ENCODE assay signal across 22 cellular contexts in the genomic region with DNA sequence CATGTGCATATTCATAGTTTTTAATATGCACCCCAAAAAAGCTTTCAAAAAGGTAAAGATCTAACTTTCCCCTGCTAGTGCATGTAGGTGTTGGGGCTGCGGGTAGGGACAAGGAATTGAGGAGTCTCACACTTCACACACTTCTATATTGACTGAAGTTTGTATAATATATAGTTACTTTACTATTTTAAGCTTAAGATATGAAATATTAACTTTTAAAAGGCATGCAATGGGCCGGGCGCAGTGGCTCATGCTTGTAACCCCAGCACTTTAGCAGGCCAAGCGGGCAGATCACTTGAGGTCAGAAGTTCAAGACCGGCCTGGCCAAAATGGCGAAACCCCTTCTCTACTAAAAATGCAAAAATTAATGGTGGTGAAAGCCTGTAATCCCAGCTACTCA.
DNase-seq lines count a peak whose midpoint lies in the region; ATAC-seq, FAIRE-seq and TF ChIP-seq lines count a peak whose summit lies in the region.
"Had no signal": no experiment of that assay in that cellular context is flagged by ENCODE, and none has a peak within 500 bp of the region (broad histone marks: within the 10 kb centered on the region; RNA-seq: fewer than 3 reads in every experiment).

No MANE protein-coding gene starts in this region.

- intact Hi-C loops in cardiac septum (cut with DNase I) (no loop called here), left ventricle myocardium superior (cut with micrococcal nuclease) (no loop called here), HepG2 (cut with micrococcal nuclease; ENCODE audit: unreplicated experiment) (loop anchor here (5.0 kb wide), 1 partner anchor 150 kb away; no protein-coding TSS in a partner anchor), right lobe of liver (cut with DNase I) (no loop called here)

- H3K9me3 ChIP-seq in HepG2 (ENCODE audit: low read length) = no peaks in the 10 kb centered on the region
- no peaks in the 10 kb centered on the region for H3K9me3 ChIP-seq in right lobe of liver
- no peaks in the 10 kb centered on the region for H3K9me3 ChIP-seq in SJCRH30 (replicated peaks)
- H3K9me3 ChIP-seq: BLaER1 treated with 17β-estradiol and CSF1 and Interleukin-3, amounts not matched to agents 10 nM and 100 nM; Caco-2 had no signal

- no peak for TF ChIP-seq CTCF in HepG2 (CRISPR knock-in tag; IDR thresholded peaks at IDR 0.05)
- TF ChIP-seq CTCF in right lobe of liver (IDR thresholded peaks at IDR 0.05) = no peak

- TF ChIP-seq POLR2A in HepG2 (IDR thresholded peaks at IDR 0.05; ENCODE audit: insufficient read depth in 1 of 2, low read depth in 2 of 2, low read length in 2 of 2) = no peak
- no peak for TF ChIP-seq POLR2A in right lobe of liver (IDR thresholded peaks at IDR 0.05)

- H2AFZ ChIP-seq in HepG2 (ENCODE audit: low read length) = no peak overlapping the region

- H3K27ac ChIP-seq in HepG2 (ENCODE audit: extremely low read length, insufficient read depth, low read length) (no peak overlapping the region), right lobe of liver (peak overlapping the region in 2 of 3 donors; percentile 66 to 79), SJCRH30 (no peak overlapping the region)
- H3K27ac ChIP-seq: 22Rv1; BLaER1 treated with 17β-estradiol and CSF1 and Interleukin-3, amounts not matched to agents 10 nM and 100 nM; C4-2B had no signal

- WGBS in HepG2 (ENCODE audit: low lambda C conversion rate) = 97% methylated on average over 6 of the region's 6 CpGs
- 61% methylated on average over 6 of the region's 6 CpGs for WGBS in right lobe of liver (ENCODE audit: insufficient coverage, low coverage, low lambda C conversion rate, missing lambda C conversion rate)

- POLR2A ChIA-PET in HepG2 (lab: Yijun Ruan, JAX) = interaction anchor here (0.6 to 4.4 kb wide), 22 partner anchors 9 to 1448 kb away, joined by 3 to 24 read pairs (median 6); no protein-coding TSS in a partner anchor

- no peak overlapping the region for H3K9ac ChIP-seq in HepG2 (ENCODE audit: insufficient read depth, low read depth, low read length)
- H3K9ac ChIP-seq: BLaER1 treated with 17β-estradiol and CSF1 and Interleukin-3, amounts not matched to agents 10 nM and 100 nM had no signal

- H4K20me1 ChIP-seq in HepG2 (ENCODE audit: insufficient read depth, low read length) = no peaks in the 10 kb centered on the region
- H4K20me1 ChIP-seq: BLaER1 treated with 17β-estradiol and CSF1 and Interleukin-3, amounts not matched to agents 10 nM and 100 nM had no signal

- no peak for TF ChIP-seq RAD21 in HepG2 (CRISPR knock-in tag; IDR thresholded peaks at IDR 0.05)

- no peak for ATAC-seq in left ventricle myocardium superior
- no peak for ATAC-seq in HepG2
- no peak for ATAC-seq in right lobe of liver
- no peak for ATAC-seq in HG02981 (IDR thresholded peaks at IDR 0.05; ENCODE audit: unreplicated experiment)
- no peak for ATAC-seq in GM21619 (IDR thresholded peaks at IDR 0.05; ENCODE audit: unreplicated experiment)
- ATAC-seq: CD8-positive, alpha-beta T cell had no signal

- in situ Hi-C loops in HepG2 (cut with HindIII; ENCODE audit: extremely low pct_ligation_motif_present, low pct_unique_long_range_greater_than_20kb) = no loop called here

- H3K36me3 ChIP-seq in HepG2 (replicated peaks in 1 of 2; ENCODE audit: control insufficient read depth in 1 of 2, insufficient read depth in 2 of 2, low read length in 2 of 2) (no peaks in the 10 kb centered on the region), right lobe of liver (no peaks in the 10 kb centered on the region), SJCRH30 (no peaks in the 10 kb centered on the region)
- H3K36me3 ChIP-seq: BLaER1 treated with 17β-estradiol and CSF1 and Interleukin-3, amounts not matched to agents 10 nM and 100 nM had no signal

- no peaks in the 10 kb centered on the region for H3K27me3 ChIP-seq in HepG2 (ENCODE audit: control insufficient read depth in 1 of 2, insufficient read depth in 2 of 2, low read length in 2 of 2)
- no peaks in the 10 kb centered on the region for H3K27me3 ChIP-seq in right lobe of liver
- no peaks in the 10 kb centered on the region for H3K27me3 ChIP-seq in SJCRH30
- H3K27me3 ChIP-seq: BLaER1 treated with 17β-estradiol and CSF1 and Interleukin-3, amounts not matched to agents 10 nM and 100 nM had no signal

- no peaks in the 10 kb centered on the region for H3K79me2 ChIP-seq in HepG2 (ENCODE audit: insufficient read depth, low read length)

- TF ChIP-seq EP300 in HepG2 (IDR thresholded peaks at IDR 0.05; ENCODE audit: low read depth in 2 of 2, low read length in 2 of 2) (no peak), HepG2 (CRISPR knock-in tag; IDR thresholded peaks at IDR 0.05; ENCODE audit: borderline replicate concordance) (no peak)

- no peak overlapping the region for H3K4me3 ChIP-seq in HepG2 (replicated peaks in 1 of 3; ENCODE audit: insufficient read depth in 1 of 3, low read depth in 2 of 3, low read length in 3 of 3)
- no peak overlapping the region for H3K4me3 ChIP-seq in right lobe of liver
- no peak overlapping the region for H3K4me3 ChIP-seq in SJCRH30
- H3K4me3 ChIP-seq: BLaER1 treated with 17β-estradiol and CSF1 and Interleukin-3, amounts not matched to agents 10 nM and 100 nM had no signal

- CTCF ChIA-PET in HepG2 (lab: Yijun Ruan, JAX; ENCODE audit: low intra/inter-chr PET ratio, low total read pairs) = no interaction called here

- no peak overlapping the region for H3K4me2 ChIP-seq in HepG2 (ENCODE audit: low read depth, low read length)
- H3K4me2 ChIP-seq: BLaER1 treated with 17β-estradiol and CSF1 and Interleukin-3, amounts not matched to agents 10 nM and 100 nM had no signal

- FAIRE-seq in HepG2 (lab: Jason Lieb, UNC) = no peak
- FAIRE-seq: A204.1, D721Med, G401.6, GM12891, GM18507 had no signal

- BruUV-seq in HepG2 (replicated peaks; lab: Mats Ljungman, UMichigan) = no TSS peak

- H3K4me1 ChIP-seq in HepG2 (ENCODE audit: insufficient read depth, low read length) (peaks cover 100% of the 10 kb centered on the region), right lobe of liver (peaks cover 0 to 45% (median 21%) of the 10 kb centered on the region in 4 donors), SJCRH30 (peaks cover 22% of the 10 kb centered on the region)
- H3K4me1 ChIP-seq: BLaER1 treated with 17β-estradiol and CSF1 and Interleukin-3, amounts not matched to agents 10 nM and 100 nM had no signal

- DNase-seq in cardiac septum (ENCODE audit: low spot score) = peak; percentile 41
- no peak for DNase-seq in left ventricle myocardium superior
- no peak for DNase-seq in HepG2 (ENCODE audit: low spot score)
- DNase-seq in right lobe of liver = no peak
- no peak for DNase-seq in SJCRH30
- DNase-seq: AML-193; Caco-2; Calu3; CD4-positive, alpha-beta T cell; CD8-positive, alpha-beta T cell; DMS79 treated with DMSO at 0.1 percent for 48 hours; GF-D8 had no signal

TF ChIP-seq in HepG2, 621 proteins besides CTCF, POLR2A, EP300 and RAD21:
- TF ChIP-seq, protein P1, sequence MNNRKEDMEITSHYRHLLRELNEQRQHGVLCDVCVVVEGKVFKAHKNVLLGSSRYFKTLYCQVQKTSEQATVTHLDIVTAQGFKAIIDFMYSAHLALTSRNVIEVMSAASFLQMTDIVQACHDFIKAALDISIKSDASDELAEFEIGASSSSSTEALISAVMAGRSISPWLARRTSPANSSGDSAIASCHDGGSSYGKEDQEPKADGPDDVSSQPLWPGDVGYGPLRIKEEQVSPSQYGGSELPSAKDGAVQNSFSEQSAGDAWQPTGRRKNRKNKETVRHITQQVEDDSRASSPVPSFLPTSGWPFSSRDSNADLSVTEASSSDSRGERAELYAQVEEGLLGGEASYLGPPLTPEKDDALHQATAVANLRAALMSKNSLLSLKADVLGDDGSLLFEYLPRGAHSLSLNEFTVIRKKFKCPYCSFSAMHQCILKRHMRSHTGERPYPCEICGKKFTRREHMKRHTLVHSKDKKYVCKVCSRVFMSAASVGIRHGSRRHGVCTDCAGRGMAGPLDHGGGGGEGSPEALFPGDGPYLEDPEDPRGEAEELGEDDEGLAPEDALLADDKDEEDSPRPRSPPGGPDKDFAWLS (CRISPR knock-in tag; IDR thresholded peaks at IDR 0.05; ENCODE audit: borderline replicate concordance) = no peak
- TF ChIP-seq NAIF1 (CRISPR knock-in tag; IDR thresholded peaks at IDR 0.05; ENCODE audit: borderline replicate concordance) (0 out of 2 replicates have a peak, but pooled peaks have one; percentile 50), ZNF615 (CRISPR knock-in tag; IDR thresholded peaks at IDR 0.05; ENCODE audit: borderline replicate concordance) (0 out of 2 replicates have a peak, but pooled peaks have one; percentile 47)
- TF ChIP-seq, protein P2, sequence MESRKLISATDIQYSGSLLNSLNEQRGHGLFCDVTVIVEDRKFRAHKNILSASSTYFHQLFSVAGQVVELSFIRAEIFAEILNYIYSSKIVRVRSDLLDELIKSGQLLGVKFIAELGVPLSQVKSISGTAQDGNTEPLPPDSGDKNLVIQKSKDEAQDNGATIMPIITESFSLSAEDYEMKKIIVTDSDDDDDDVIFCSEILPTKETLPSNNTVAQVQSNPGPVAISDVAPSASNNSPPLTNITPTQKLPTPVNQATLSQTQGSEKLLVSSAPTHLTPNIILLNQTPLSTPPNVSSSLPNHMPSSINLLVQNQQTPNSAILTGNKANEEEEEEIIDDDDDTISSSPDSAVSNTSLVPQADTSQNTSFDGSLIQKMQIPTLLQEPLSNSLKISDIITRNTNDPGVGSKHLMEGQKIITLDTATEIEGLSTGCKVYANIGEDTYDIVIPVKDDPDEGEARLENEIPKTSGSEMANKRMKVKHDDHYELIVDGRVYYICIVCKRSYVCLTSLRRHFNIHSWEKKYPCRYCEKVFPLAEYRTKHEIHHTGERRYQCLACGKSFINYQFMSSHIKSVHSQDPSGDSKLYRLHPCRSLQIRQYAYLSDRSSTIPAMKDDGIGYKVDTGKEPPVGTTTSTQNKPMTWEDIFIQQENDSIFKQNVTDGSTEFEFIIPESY (CRISPR knock-in tag; IDR thresholded peaks at IDR 0.05) = 0 out of 2 replicates have a peak, but pooled peaks have one; percentile 10

Comparison
In these comparisons a context has a peak if more than half of its experiments do, and no peak if none do; other contexts are left out.
1. H3K27ac ChIP-seq: peak in right lobe of liver (2 of 3); none in HepG2 (single experiment) and SJCRH30 (single experiment).